ENCODE assay signal across 27 cellular contexts in the genomic region with DNA sequence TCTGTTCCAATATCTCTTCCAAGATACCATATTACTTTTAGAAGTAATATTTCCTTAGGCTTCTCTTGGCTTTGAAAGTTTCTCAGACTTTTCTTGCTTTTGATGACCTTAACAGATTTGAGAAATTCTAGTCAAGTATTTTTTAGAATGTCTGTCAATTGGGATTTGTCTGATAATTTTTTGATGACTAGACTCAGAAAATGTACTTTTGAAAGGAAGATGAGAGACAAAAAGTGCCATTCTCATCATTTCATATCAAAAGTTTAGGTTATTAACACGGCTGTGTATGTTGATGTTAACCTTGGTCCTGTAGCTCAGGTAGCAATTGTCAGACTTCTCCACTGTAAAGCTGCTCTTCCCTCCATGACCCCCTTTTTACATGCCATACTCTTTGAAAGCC.
"Had no signal": no experiment of that assay in that cellular context is flagged by ENCODE, and none has a peak within 500 bp of the region (broad histone marks: within the 10 kb centered on the region; RNA-seq: fewer than 3 reads in every experiment).

No MANE protein-coding gene starts in this region.

- H3K4me1 ChIP-seq: stomach, suprapubic skin, testis, thyroid gland, tibial artery, tibial nerve, transverse colon, upper lobe of left lung, upper lobe of right lung, uterus, vagina had no signal

- ATAC-seq: stimulated activated effector memory CD8-positive, alpha-beta T cell treated with anti-CD3 and anti-CD28 coated beads, Interleukin-12 subunit alpha, Interleukin-12 subunit beta, amount 100 ng/mL, for 72 hours; stimulated activated memory B cell treated with anti-CD40 and anti-IgM and Interleukin-4, amounts not matched to agents 10 μg/mL and 1 μg/mL and 100 μg/mL, for 72 hours; stimulated activated naive B cell treated with anti-CD40 and anti-IgM and Interleukin-4, amounts not matched to agents 10 μg/mL and 1 μg/mL and 100 μg/mL, for 72 hours; stimulated activated naive CD8-positive, alpha-beta T cell treated with anti-CD3 and anti-CD28 coated beads, Interleukin-15, amount 100 ng/mL, for 72 hours; stimulated activated naive CD8-positive, alpha-beta T cell treated with anti-CD3 and anti-CD28 coated beads, Interleukin-15, Interleukin-2, amounts not matched to agents 100 U/mL and 50 U/mL, for 24 hours; upper lobe of right lung had no signal

- H3K36me3 ChIP-seq: stomach, suprapubic skin, thoracic aorta, thyroid gland, tibial artery, tibial nerve, transverse colon, upper lobe of left lung, upper lobe of right lung, uterus, vagina had no signal

- FAIRE-seq: urothelium cell line had no signal

- DNase-seq: stimulated activated CD4-positive, alpha-beta T cell treated with anti-CD3 and anti-CD28 coated beads, Interleukin-2, amount 100 ng/mL, for 48 hours; stimulated activated CD4-positive, alpha-beta T cell treated with anti-CD3 and anti-CD28 coated beads, Interleukin-4, amount 100 ng/mL, for 1 hour; stimulated activated CD4-positive, alpha-beta T cell treated with anti-CD3 and anti-CD28 coated beads, Interleukin-4, amount 100 ng/mL, for 24 hours; stimulated activated CD4-positive, alpha-beta T cell treated with anti-CD3 and anti-CD28 coated beads, Interleukin-4, amount 100 ng/mL, for 4 hours; stimulated activated CD8-positive, alpha-beta memory T cell treated with anti-CD3 and anti-CD28 coated beads, Interleukin-4, amount 100 ng/mL, for 48 hours; stimulated activated naive B cell treated with anti-CD40 and anti-IgM and Interleukin-4, amounts not matched to agents 10 μg/mL and 1 μg/mL and 100 μg/mL, for 72 hours; stimulated activated naive CD4-positive, alpha-beta T cell; stimulated activated naive CD4-positive, alpha-beta T cell treated with Interleukin-2 at 50 U/mL for 16 hours; stimulated activated naive CD8-positive, alpha-beta T cell treated with anti-CD3 and anti-CD28 coated beads, Interleukin-15, amount 100 ng/mL, for 72 hours; stimulated activated naive CD8-positive, alpha-beta T cell treated with anti-CD3 and anti-CD28 coated beads, Interleukin-15, Interleukin-2, amounts not matched to agents 100 U/mL and 50 U/mL, for 24 hours; stomach; substantia nigra; testis; thyroid gland; tibial artery; transverse colon; trophoblast cell; upper lobe of left lung; upper lobe of right lung; uterus had no signal

- H3K9me3 ChIP-seq: stomach, suprapubic skin, testis, thoracic aorta, thyroid gland, tibial artery, tibial nerve, transverse colon, upper lobe of left lung, upper lobe of right lung, uterus, vagina had no signal

- H3K27ac ChIP-seq: stomach, suprapubic skin, testis, thoracic aorta, thyroid gland, tibial artery, tibial nerve, transverse colon, upper lobe of left lung, upper lobe of right lung, uterus, vagina had no signal

- H3K27me3 ChIP-seq: stomach, suprapubic skin, testis, thyroid gland, tibial artery, tibial nerve, transverse colon, upper lobe of left lung, upper lobe of right lung, uterus, vagina had no signal

- H3K4me3 ChIP-seq: stomach, suprapubic skin, testis, thoracic aorta, thyroid gland, tibial artery, tibial nerve, transverse colon, upper lobe of left lung, upper lobe of right lung, uterus, vagina had no signal
